In the genomic region with DNA sequence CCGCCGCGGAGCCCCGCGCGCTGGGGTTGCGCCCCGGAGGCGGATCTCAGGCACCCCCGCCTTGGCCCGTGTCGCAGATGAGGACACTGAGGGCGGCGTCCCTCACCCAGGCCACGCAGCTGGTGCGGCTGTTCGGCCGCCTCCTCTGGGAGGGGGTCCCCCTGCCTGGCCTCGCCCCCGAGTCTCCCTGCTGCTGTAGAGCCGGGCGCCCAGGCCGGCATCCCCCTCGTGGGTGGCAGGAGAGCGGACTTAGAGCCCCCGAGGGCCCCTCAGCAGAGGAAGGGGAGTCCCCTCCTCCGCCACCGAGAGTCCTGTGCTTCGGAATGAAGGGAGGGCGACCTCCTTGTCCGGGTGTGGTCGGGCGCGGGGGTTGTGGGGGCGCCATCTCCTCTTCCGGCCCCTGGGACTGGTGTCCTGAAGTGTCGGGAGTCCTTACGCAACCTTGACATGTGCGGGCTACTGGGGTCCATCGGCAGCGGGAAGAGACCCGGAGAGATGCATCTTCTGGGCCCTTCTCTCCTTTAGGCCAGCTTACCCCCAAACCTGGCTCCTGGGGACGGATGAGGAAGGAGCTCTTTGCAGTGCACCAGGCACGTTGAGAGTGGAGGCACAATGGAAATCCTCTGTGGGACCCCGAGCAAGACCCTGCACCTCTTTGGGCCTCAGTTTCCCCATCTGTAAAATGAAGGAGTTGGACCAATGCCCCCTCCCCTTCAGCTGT, we compare ENCODE assay signal across 1 cellular context.
TF ChIP-seq lines count a peak whose summit lies in the region.

No MANE protein-coding gene starts in this region.

TF ChIP-seq in K562, 482 proteins besides CTCF, POLR2A, EP300 and RAD21 (continued from another document):
- TF ChIP-seq, protein P1, sequence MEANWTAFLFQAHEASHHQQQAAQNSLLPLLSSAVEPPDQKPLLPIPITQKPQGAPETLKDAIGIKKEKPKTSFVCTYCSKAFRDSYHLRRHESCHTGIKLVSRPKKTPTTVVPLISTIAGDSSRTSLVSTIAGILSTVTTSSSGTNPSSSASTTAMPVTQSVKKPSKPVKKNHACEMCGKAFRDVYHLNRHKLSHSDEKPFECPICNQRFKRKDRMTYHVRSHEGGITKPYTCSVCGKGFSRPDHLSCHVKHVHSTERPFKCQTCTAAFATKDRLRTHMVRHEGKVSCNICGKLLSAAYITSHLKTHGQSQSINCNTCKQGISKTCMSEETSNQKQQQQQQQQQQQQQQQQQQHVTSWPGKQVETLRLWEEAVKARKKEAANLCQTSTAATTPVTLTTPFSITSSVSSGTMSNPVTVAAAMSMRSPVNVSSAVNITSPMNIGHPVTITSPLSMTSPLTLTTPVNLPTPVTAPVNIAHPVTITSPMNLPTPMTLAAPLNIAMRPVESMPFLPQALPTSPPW (CRISPR knock-in tag; IDR thresholded peaks at IDR 0.05): 0 out of 2 replicates have a peak, but pooled peaks have one; percentile 8
- TF ChIP-seq PHF8 (IDR thresholded peaks at IDR 0.05; ENCODE audit: borderline replicate concordance, low read length) (peak; percentile 32; the same call in 1 of the 2 replicates), LCOR (CRISPR knock-in tag; IDR thresholded peaks at IDR 0.05) (peak; percentile 51; the same call in 1 of the 2 replicates), ZBTB7A (IDR thresholded peaks at IDR 0.05; ENCODE audit: borderline replicate concordance, control insufficient read depth, low read depth, low read length) (peak; percentile 3), SREBF1 (IDR thresholded peaks at IDR 0.05; ENCODE audit: borderline replicate concordance, low read depth, low read length) (no peak), KDM2B (CRISPR knock-in tag; IDR thresholded peaks at IDR 0.05) (0 out of 2 replicates have a peak, but pooled peaks have one; percentile 15), HDAC1 (IDR thresholded peaks at IDR 0.05) (peak in 1 of 2 experiments; percentile 32; a peak in 2 of 4 replicates), MAZ (CRISPR knock-in tag; conservative IDR thresholded peaks at IDR 0.05 in 1 of 2, IDR thresholded peaks at IDR 0.05 in 1 of 2) (0 out of 4 replicates have a peak, but pooled peaks have one; percentile 8 to 22), CCNT2 (IDR thresholded peaks at IDR 0.05; ENCODE audit: borderline replicate concordance, extremely low read depth, insufficient read length, low read depth, low read length) (peak; percentile 14), FOXP1 (CRISPR knock-in tag; IDR thresholded peaks at IDR 0.05) (no peak), RBFOX2 (IDR thresholded peaks at IDR 0.05; ENCODE audit: low read depth, low read length) (peak; percentile 60), POLR2G (IDR thresholded peaks at IDR 0.05; ENCODE audit: low read depth, low read length) (peak; percentile 71), EGR1 (conservative IDR thresholded peaks at IDR 0.05) (0 out of 2 replicates have a peak, but pooled peaks have one; percentile 21), CEBPB (tag; IDR thresholded peaks at IDR 0.05) (peak; percentile 49)
- TF ChIP-seq, protein P2, sequence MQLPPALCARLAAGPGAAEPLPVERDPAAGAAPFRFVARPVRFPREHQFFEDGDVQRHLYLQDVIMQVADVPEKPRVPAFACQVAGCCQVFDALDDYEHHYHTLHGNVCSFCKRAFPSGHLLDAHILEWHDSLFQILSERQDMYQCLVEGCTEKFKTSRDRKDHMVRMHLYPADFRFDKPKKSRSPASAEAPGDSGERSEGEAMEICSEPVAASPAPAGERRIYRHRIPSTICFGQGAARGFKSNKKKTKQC (CRISPR knock-in tag; IDR thresholded peaks at IDR 0.05): peak; percentile 61; the same call in 1 of the 2 replicates
- TF ChIP-seq, protein P3, sequence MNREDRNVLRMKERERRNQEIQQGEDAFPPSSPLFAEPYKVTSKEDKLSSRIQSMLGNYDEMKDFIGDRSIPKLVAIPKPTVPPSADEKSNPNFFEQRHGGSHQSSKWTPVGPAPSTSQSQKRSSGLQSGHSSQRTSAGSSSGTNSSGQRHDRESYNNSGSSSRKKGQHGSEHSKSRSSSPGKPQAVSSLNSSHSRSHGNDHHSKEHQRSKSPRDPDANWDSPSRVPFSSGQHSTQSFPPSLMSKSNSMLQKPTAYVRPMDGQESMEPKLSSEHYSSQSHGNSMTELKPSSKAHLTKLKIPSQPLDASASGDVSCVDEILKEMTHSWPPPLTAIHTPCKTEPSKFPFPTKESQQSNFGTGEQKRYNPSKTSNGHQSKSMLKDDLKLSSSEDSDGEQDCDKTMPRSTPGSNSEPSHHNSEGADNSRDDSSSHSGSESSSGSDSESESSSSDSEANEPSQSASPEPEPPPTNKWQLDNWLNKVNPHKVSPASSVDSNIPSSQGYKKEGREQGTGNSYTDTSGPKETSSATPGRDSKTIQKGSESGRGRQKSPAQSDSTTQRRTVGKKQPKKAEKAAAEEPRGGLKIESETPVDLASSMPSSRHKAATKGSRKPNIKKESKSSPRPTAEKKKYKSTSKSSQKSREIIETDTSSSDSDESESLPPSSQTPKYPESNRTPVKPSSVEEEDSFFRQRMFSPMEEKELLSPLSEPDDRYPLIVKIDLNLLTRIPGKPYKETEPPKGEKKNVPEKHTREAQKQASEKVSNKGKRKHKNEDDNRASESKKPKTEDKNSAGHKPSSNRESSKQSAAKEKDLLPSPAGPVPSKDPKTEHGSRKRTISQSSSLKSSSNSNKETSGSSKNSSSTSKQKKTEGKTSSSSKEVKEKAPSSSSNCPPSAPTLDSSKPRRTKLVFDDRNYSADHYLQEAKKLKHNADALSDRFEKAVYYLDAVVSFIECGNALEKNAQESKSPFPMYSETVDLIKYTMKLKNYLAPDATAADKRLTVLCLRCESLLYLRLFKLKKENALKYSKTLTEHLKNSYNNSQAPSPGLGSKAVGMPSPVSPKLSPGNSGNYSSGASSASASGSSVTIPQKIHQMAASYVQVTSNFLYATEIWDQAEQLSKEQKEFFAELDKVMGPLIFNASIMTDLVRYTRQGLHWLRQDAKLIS (CRISPR knock-in tag; IDR thresholded peaks at IDR 0.05): 0 out of 2 replicates have a peak, but pooled peaks have one; percentile 29
TF ChIP-seq in K562: peak in this region for 30.
